8 cellular contexts compared by ENCODE assay signal in genomic region chr7:149125189-149125863, GRCh38. TPM values are rescaled to one million over a fixed set of nuclear protein-coding genes. Genes with fewer than 3 reads are reported as not detected.
DNase-seq lines count a peak whose midpoint lies in the region; ATAC-seq and TF ChIP-seq lines count a peak whose summit lies in the region.

No MANE protein-coding gene starts in this region.

- peaks cover 0 to 10% of the 10 kb centered on the region in 2 donors for H3K36me3 Mint-ChIP-seq in CD14-positive monocyte
- H3K36me3 Mint-ChIP-seq in activated naive CD8-positive, alpha-beta T cell treated with anti-CD3 and anti-CD28 coated beads for 36 hours: peaks cover 37% of the 10 kb centered on the region
- peaks cover 0 to 3% (median 2%) of the 10 kb centered on the region in 3 donors for H3K36me3 Mint-ChIP-seq in immature natural killer cell

- H3K27ac Mint-ChIP-seq in CD14-positive monocyte (peak overlapping the region; percentile 79 to 98 (median 92)), immature natural killer cell (peak overlapping the region; percentile 83 to 99 (median 98))
- peak overlapping the region; percentile 100 for H3K27ac Mint-ChIP-seq in activated naive CD8-positive, alpha-beta T cell treated with anti-CD3 and anti-CD28 coated beads for 36 hours

- H3K27ac ChIP-seq in substantia nigra (ENCODE audit: low read depth, low read length, poor library complexity, severe bottlenecking): peak overlapping the region; percentile 96

- no peak for TF ChIP-seq CTCF in CD14-positive monocyte (IDR thresholded peaks at IDR 0.05)

- intact Hi-C loops in CD14-positive monocyte (cut with micrococcal nuclease): loop anchor here (5.0 kb wide), 1 partner anchor 243 kb away; the partner anchor contains the start of gene EZH2 (in 2 of the 2)

- ATAC-seq in HG03095 (IDR thresholded peaks at IDR 0.05; ENCODE audit: unreplicated experiment): peak; percentile 7
- ATAC-seq in HG03457 (IDR thresholded peaks at IDR 0.05; ENCODE audit: unreplicated experiment): no peak

- DNase-seq in CD14-positive monocyte (ENCODE audit: low spot score): no peak
- no peak for DNase-seq in activated naive CD8-positive, alpha-beta T cell treated with anti-CD3 and anti-CD28 coated beads for 36 hours
- DNase-seq in immature natural killer cell: no peak
- peak in 1 of 49 donors; percentile 31 for DNase-seq in substantia nigra (lab: John Stamatoyannopoulos, UW)
- no peak for DNase-seq in globus pallidus (ENCODE audit: low spot score)
- no peak for DNase-seq in NCI-H774 (lab: John Stamatoyannopoulos, UW)

- H3K9me3 Mint-ChIP-seq in CD14-positive monocyte (peaks cover 0 to 14% (median 3%) of the 10 kb centered on the region in 7 donors), immature natural killer cell (peaks cover 0 to under 1% (median 0%) of the 10 kb centered on the region in 6 donors)
- H3K9me3 Mint-ChIP-seq in activated naive CD8-positive, alpha-beta T cell treated with anti-CD3 and anti-CD28 coated beads for 36 hours: no peaks in the 10 kb centered on the region

- H3K27me3 Mint-ChIP-seq in CD14-positive monocyte (ENCODE audit: low read depth in 3 of 3) (peaks cover 1 to 3% (median 3%) of the 10 kb centered on the region in 3 donors), immature natural killer cell (ENCODE audit: low read depth in 3 of 3) (peaks cover 11 to 21% (median 17%) of the 10 kb centered on the region in 3 donors)
- H3K27me3 Mint-ChIP-seq in activated naive CD8-positive, alpha-beta T cell treated with anti-CD3 and anti-CD28 coated beads for 36 hours: peaks cover 3% of the 10 kb centered on the region

- H3K4me3 Mint-ChIP-seq in CD14-positive monocyte (peak overlapping the region; percentile 100), immature natural killer cell (peak overlapping the region; percentile 98 to 100 (median 99))
- peak overlapping the region; percentile 100 for H3K4me3 Mint-ChIP-seq in activated naive CD8-positive, alpha-beta T cell treated with anti-CD3 and anti-CD28 coated beads for 36 hours

- H3K4me1 Mint-ChIP-seq in CD14-positive monocyte (peaks cover 23% of the 10 kb centered on the region), immature natural killer cell (peaks cover 21 to 28% of the 10 kb centered on the region in 2 donors)
- H3K4me1 Mint-ChIP-seq in activated naive CD8-positive, alpha-beta T cell treated with anti-CD3 and anti-CD28 coated beads for 36 hours: peaks cover 18% of the 10 kb centered on the region

RNA-seq across cellular contexts. Expression of gene ZNF425, which starts 0.8 kb away (rescaled TPM):
- polyA plus RNA-seq in CD14-positive monocyte (under 1 TPM in 1 of 2 donors, not detected in 1; 0.17 TPM), immature natural killer cell (1 to 10 TPM in 1 of 3 donors, under 1 TPM in 1, not detected in 1; 0.20 to 1.9 TPM)
- under 1 TPM; 0.87 to 0.98 TPM for total RNA-seq in activated naive CD8-positive, alpha-beta T cell treated with anti-CD3 and anti-CD28 coated beads for 36 hours

RNA-seq across cellular contexts. Expression of gene ZNF398, which starts 21.9 kb away (rescaled TPM):
- polyA plus RNA-seq in CD14-positive monocyte: 1 to 10 TPM; 3.0 to 3.7 TPM
- 10 to 100 TPM; 10.5 to 11.1 TPM for total RNA-seq in activated naive CD8-positive, alpha-beta T cell treated with anti-CD3 and anti-CD28 coated beads for 36 hours
- 10 to 100 TPM in 1 of 3 donors, 1 to 10 TPM in 2; 1.1 to 18.5 (median 6.8) TPM for polyA plus RNA-seq in immature natural killer cell

RNA-seq across cellular contexts. Expression of gene ZNF786, which starts 34.8 kb away (rescaled TPM):
- polyA plus RNA-seq in CD14-positive monocyte (1 to 10 TPM in 1 of 2 donors, under 1 TPM in 1; 0.84 to 1.2 TPM), immature natural killer cell (10 to 100 TPM in 1 of 3 donors, 1 to 10 TPM in 2; 1.1 to 15.8 (median 2.6) TPM)
- 1 to 10 TPM; 4.6 to 4.9 TPM for total RNA-seq in activated naive CD8-positive, alpha-beta T cell treated with anti-CD3 and anti-CD28 coated beads for 36 hours
